In the genomic region with DNA sequence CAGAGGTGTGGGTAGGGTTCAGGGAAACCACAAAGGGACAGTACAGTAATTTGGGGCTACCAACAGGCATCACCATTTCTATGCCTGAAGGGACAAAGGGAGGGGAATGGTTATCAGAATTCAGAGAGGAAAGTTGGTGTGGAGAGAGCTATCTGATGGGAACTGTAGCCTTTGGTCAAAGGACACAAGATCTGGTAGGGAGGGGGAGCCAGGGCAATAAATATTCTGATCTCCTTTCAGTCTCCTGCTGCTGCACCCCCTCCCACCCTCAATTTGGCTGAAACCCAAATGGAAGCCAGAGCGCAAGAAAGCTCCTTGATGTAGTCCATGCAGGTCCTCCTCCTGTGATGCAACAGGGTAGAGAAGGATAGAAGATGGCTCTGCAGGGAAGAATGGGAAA, we compare ENCODE assay signal across 2 cellular contexts.
TF ChIP-seq lines count a peak whose summit lies in the region.

No MANE protein-coding gene starts in this region.

TF ChIP-seq in A549, 52 proteins besides CTCF, POLR2A, EP300 and RAD21 (continued from another document):
- TF ChIP-seq, protein P1, sequence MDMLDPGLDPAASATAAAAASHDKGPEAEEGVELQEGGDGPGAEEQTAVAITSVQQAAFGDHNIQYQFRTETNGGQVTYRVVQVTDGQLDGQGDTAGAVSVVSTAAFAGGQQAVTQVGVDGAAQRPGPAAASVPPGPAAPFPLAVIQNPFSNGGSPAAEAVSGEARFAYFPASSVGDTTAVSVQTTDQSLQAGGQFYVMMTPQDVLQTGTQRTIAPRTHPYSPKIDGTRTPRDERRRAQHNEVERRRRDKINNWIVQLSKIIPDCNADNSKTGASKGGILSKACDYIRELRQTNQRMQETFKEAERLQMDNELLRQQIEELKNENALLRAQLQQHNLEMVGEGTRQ (IDR thresholded peaks at IDR 0.05) = no peak
- TF ChIP-seq, protein P2, sequence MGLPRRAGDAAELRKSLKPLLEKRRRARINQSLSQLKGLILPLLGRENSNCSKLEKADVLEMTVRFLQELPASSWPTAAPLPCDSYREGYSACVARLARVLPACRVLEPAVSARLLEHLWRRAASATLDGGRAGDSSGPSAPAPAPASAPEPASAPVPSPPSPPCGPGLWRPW (IDR thresholded peaks at IDR 0.05) = no peak

TF ChIP-seq in WTC11, 78 proteins besides CTCF, POLR2A, EP300 and RAD21 (continued from another document):
- TF ChIP-seq, protein P3, sequence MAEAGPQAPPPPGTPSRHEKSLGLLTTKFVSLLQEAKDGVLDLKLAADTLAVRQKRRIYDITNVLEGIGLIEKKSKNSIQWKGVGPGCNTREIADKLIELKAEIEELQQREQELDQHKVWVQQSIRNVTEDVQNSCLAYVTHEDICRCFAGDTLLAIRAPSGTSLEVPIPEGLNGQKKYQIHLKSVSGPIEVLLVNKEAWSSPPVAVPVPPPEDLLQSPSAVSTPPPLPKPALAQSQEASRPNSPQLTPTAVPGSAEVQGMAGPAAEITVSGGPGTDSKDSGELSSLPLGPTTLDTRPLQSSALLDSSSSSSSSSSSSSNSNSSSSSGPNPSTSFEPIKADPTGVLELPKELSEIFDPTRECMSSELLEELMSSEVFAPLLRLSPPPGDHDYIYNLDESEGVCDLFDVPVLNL (CRISPR knock-in tag; IDR thresholded peaks at IDR 0.05; ENCODE audit: borderline replicate concordance, low read depth) = no peak
- TF ChIP-seq ZNF263 (CRISPR knock-in tag; IDR thresholded peaks at IDR 0.05; ENCODE audit: low read depth) (no peak), GTF2I (CRISPR knock-in tag; conservative IDR thresholded peaks at IDR 0.05) (no peak), ZNF219 (CRISPR knock-in tag; IDR thresholded peaks at IDR 0.05; ENCODE audit: borderline replicate concordance) (no peak), ZNF671 (CRISPR knock-in tag; IDR thresholded peaks at IDR 0.05) (no peak)
- TF ChIP-seq, protein P4, sequence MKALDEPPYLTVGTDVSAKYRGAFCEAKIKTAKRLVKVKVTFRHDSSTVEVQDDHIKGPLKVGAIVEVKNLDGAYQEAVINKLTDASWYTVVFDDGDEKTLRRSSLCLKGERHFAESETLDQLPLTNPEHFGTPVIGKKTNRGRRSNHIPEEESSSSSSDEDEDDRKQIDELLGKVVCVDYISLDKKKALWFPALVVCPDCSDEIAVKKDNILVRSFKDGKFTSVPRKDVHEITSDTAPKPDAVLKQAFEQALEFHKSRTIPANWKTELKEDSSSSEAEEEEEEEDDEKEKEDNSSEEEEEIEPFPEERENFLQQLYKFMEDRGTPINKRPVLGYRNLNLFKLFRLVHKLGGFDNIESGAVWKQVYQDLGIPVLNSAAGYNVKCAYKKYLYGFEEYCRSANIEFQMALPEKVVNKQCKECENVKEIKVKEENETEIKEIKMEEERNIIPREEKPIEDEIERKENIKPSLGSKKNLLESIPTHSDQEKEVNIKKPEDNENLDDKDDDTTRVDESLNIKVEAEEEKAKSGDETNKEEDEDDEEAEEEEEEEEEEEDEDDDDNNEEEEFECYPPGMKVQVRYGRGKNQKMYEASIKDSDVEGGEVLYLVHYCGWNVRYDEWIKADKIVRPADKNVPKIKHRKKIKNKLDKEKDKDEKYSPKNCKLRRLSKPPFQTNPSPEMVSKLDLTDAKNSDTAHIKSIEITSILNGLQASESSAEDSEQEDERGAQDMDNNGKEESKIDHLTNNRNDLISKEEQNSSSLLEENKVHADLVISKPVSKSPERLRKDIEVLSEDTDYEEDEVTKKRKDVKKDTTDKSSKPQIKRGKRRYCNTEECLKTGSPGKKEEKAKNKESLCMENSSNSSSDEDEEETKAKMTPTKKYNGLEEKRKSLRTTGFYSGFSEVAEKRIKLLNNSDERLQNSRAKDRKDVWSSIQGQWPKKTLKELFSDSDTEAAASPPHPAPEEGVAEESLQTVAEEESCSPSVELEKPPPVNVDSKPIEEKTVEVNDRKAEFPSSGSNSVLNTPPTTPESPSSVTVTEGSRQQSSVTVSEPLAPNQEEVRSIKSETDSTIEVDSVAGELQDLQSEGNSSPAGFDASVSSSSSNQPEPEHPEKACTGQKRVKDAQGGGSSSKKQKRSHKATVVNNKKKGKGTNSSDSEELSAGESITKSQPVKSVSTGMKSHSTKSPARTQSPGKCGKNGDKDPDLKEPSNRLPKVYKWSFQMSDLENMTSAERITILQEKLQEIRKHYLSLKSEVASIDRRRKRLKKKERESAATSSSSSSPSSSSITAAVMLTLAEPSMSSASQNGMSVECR (CRISPR knock-in tag; IDR thresholded peaks at IDR 0.05; ENCODE audit: borderline replicate concordance) = no peak
- TF ChIP-seq, protein P5, sequence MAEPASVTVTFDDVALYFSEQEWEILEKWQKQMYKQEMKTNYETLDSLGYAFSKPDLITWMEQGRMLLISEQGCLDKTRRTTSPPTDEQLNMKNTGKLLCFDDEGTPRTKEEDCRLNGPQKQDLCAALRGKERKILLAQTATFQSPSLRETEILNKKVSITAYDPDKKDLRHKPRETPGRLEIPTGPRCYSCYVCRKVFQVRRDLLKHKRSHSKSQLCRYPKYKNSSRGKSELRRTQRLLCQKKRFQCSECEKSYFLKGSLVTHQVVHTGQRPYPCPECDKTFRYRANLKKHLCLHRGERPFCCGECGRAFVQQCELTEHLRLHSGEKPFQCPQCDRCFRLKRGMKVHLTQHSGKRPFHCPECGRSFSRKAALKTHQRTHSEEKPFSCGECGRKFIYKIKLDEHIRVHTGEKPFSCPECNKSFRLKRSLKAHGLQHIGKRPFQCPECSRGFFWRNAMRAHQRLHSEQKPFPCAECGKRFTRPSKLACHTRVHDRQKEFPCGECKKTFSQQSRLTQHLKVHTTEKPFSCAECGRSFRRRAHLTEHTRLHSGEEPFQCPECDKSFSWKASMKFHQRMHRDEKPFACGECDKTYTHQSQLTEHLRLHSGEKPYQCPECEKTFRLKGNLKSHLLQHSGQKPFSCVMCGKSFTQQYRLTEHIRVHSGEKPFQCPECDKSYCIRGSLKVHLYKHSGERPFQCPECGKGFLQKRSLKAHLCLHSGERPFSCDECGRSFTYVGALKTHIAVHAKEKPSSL (CRISPR knock-in tag; conservative IDR thresholded peaks at IDR 0.05) = no peak
- TF ChIP-seq, protein P6, sequence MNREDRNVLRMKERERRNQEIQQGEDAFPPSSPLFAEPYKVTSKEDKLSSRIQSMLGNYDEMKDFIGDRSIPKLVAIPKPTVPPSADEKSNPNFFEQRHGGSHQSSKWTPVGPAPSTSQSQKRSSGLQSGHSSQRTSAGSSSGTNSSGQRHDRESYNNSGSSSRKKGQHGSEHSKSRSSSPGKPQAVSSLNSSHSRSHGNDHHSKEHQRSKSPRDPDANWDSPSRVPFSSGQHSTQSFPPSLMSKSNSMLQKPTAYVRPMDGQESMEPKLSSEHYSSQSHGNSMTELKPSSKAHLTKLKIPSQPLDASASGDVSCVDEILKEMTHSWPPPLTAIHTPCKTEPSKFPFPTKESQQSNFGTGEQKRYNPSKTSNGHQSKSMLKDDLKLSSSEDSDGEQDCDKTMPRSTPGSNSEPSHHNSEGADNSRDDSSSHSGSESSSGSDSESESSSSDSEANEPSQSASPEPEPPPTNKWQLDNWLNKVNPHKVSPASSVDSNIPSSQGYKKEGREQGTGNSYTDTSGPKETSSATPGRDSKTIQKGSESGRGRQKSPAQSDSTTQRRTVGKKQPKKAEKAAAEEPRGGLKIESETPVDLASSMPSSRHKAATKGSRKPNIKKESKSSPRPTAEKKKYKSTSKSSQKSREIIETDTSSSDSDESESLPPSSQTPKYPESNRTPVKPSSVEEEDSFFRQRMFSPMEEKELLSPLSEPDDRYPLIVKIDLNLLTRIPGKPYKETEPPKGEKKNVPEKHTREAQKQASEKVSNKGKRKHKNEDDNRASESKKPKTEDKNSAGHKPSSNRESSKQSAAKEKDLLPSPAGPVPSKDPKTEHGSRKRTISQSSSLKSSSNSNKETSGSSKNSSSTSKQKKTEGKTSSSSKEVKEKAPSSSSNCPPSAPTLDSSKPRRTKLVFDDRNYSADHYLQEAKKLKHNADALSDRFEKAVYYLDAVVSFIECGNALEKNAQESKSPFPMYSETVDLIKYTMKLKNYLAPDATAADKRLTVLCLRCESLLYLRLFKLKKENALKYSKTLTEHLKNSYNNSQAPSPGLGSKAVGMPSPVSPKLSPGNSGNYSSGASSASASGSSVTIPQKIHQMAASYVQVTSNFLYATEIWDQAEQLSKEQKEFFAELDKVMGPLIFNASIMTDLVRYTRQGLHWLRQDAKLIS (CRISPR knock-in tag; IDR thresholded peaks at IDR 0.05; ENCODE audit: borderline replicate concordance) = no peak
- TF ChIP-seq, protein P7, sequence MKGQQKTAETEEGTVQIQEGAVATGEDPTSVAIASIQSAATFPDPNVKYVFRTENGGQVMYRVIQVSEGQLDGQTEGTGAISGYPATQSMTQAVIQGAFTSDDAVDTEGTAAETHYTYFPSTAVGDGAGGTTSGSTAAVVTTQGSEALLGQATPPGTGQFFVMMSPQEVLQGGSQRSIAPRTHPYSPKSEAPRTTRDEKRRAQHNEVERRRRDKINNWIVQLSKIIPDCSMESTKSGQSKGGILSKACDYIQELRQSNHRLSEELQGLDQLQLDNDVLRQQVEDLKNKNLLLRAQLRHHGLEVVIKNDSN (CRISPR knock-in tag; IDR thresholded peaks at IDR 0.05) = no peak
